ENCODE assay signal across 11 cellular contexts in the genomic region with DNA sequence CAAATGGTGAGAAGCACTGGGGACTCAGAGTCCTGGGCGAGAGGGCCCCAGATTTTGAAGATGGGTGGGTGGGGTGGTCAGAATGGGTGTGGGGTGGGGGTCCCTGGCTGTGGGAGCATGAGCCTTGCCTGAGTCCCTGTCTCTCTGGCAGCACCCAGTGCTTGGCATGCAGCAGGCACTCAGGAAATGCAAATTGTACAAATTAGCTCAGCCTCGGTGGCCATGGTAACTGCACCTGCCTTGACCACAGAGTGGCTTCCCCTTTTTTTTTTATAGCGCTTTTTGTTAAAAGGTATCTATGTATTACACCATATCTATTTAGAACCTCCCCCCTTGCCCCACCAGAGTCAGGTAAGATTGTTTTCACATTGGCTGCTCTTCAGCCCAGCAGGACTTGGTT. TPM values are rescaled to one million over a fixed set of nuclear protein-coding genes. Genes with fewer than 3 reads are reported as not detected.
DNase-seq lines count a peak whose midpoint lies in the region; ATAC-seq, FAIRE-seq and TF ChIP-seq lines count a peak whose summit lies in the region.
"Had no signal": no experiment of that assay in that cellular context is flagged by ENCODE, and none has a peak within 500 bp of the region (broad histone marks: within the 10 kb centered on the region; RNA-seq: fewer than 3 reads in every experiment).

No MANE protein-coding gene starts in this region.

- 0 out of 2 replicates have a peak overlapping the region, but pooled peaks have one; percentile 2 for H2AFZ ChIP-seq in KMS-11 (ENCODE audit: low read depth)

- H3K79me2 ChIP-seq in KMS-11 (ENCODE audit: insufficient read depth, low read depth), result no peaks in the 10 kb centered on the region

- ATAC-seq in HG02588 (IDR thresholded peaks at IDR 0.05; ENCODE audit: unreplicated experiment), result peak; percentile 90
- ATAC-seq in activated T-cell treated with anti-CD3 and anti-CD28 coated beads, Interleukin-2, amount 50 U/mL, for 4 hours, result no peak
- ATAC-seq in activated T-helper 17 cell treated with anti-CD3 and anti-CD28 coated beads, Interleukin-2, amount 50 U/mL, for 72 hours (replicated peaks), result no peak
- ATAC-seq: left colon had no signal

- peaks cover 7% of the 10 kb centered on the region for H3K4me1 Mint-ChIP-seq in activated T-cell treated with anti-CD3 and anti-CD28 coated beads, Interleukin-2, amount 50 U/mL, for 4 hours (ENCODE audit: low read depth)
- H3K4me1 Mint-ChIP-seq in activated T-helper 17 cell treated with anti-CD3 and anti-CD28 coated beads, Interleukin-2, amount 50 U/mL, for 72 hours, result no peaks in the 10 kb centered on the region

- H3K4me3 Mint-ChIP-seq in activated T-cell treated with anti-CD3 and anti-CD28 coated beads, Interleukin-2, amount 50 U/mL, for 4 hours, result no peak overlapping the region
- H3K4me3 Mint-ChIP-seq in activated T-helper 17 cell treated with anti-CD3 and anti-CD28 coated beads, Interleukin-2, amount 50 U/mL, for 72 hours, result no peak overlapping the region

- no peaks in the 10 kb centered on the region for H3K36me3 Mint-ChIP-seq in activated T-cell treated with anti-CD3 and anti-CD28 coated beads, Interleukin-2, amount 50 U/mL, for 4 hours (ENCODE audit: insufficient read depth)
- H3K36me3 Mint-ChIP-seq in activated T-helper 17 cell treated with anti-CD3 and anti-CD28 coated beads, Interleukin-2, amount 50 U/mL, for 72 hours (ENCODE audit: low read depth), result no peaks in the 10 kb centered on the region

- no peaks in the 10 kb centered on the region for H3K9me3 Mint-ChIP-seq in activated T-cell treated with anti-CD3 and anti-CD28 coated beads, Interleukin-2, amount 50 U/mL, for 4 hours
- H3K9me3 Mint-ChIP-seq in activated T-helper 17 cell treated with anti-CD3 and anti-CD28 coated beads, Interleukin-2, amount 50 U/mL, for 72 hours, result no peaks in the 10 kb centered on the region

- H3K9ac ChIP-seq in KMS-11, result no peak overlapping the region
- no peak overlapping the region for H3K9ac ChIP-seq in kidney (ENCODE audit: low read length in 2 of 2)

- H3K4me3 ChIP-seq in KMS-11 (IDR thresholded peaks at IDR 0.05; ENCODE audit: insufficient read depth, low read depth, low read length) (no peak overlapping the region), kidney (ENCODE audit: low read length in 2 of 2) (no peak overlapping the region)
- H3K4me3 ChIP-seq: cardiac muscle cell had no signal

- H3K27me3 Mint-ChIP-seq in activated T-cell treated with anti-CD3 and anti-CD28 coated beads, Interleukin-2, amount 50 U/mL, for 4 hours (ENCODE audit: low read depth), result peaks cover 47% of the 10 kb centered on the region
- peaks cover 37% of the 10 kb centered on the region for H3K27me3 Mint-ChIP-seq in activated T-helper 17 cell treated with anti-CD3 and anti-CD28 coated beads, Interleukin-2, amount 50 U/mL, for 72 hours

- peaks cover 16% of the 10 kb centered on the region for H3K4me1 ChIP-seq in KMS-11 (ENCODE audit: low read depth, poor library complexity, severe bottlenecking)
- no peaks in the 10 kb centered on the region for H3K4me1 ChIP-seq in kidney (ENCODE audit: control insufficient read depth in 1 of 2, insufficient read depth in 1 of 2, low read depth in 1 of 2, low read length in 2 of 2)

- H3K9me3 ChIP-seq in kidney (ENCODE audit: control insufficient read depth in 1 of 2, low read length in 2 of 2), result no peaks in the 10 kb centered on the region

- intact Hi-C loops in kidney (cut with DNase I), result no loop called here

- H3K4me2 ChIP-seq in KMS-11, result peak overlapping the region; percentile 47

- no peaks in the 10 kb centered on the region for H4K20me1 ChIP-seq in KMS-11 (ENCODE audit: insufficient read depth)

- H3K27ac ChIP-seq in KMS-11 (no peak overlapping the region), kidney (ENCODE audit: low read depth in 2 of 2, low read length in 2 of 2) (no peak overlapping the region)
- H3K27ac ChIP-seq: 22Rv1, cardiac muscle cell had no signal

- H3K27ac Mint-ChIP-seq in activated T-helper 17 cell treated with anti-CD3 and anti-CD28 coated beads, Interleukin-2, amount 50 U/mL, for 72 hours, result no peak overlapping the region

- TF ChIP-seq CTCF in KMS-11 (conservative IDR thresholded peaks at IDR 0.05; ENCODE audit: low read depth, low read length), result no peak
- no peak for TF ChIP-seq CTCF in kidney (IDR thresholded peaks at IDR 0.05; ENCODE audit: borderline replicate concordance, extremely low read depth, insufficient read depth)

- no peaks in the 10 kb centered on the region for H3K36me3 ChIP-seq in KMS-11 (ENCODE audit: insufficient read depth)
- no peaks in the 10 kb centered on the region for H3K36me3 ChIP-seq in kidney (ENCODE audit: control insufficient read depth in 1 of 2, insufficient read depth in 2 of 2, low read length in 2 of 2)
- H3K36me3 ChIP-seq: cardiac muscle cell had no signal

- no peaks in the 10 kb centered on the region for H3K27me3 ChIP-seq in KMS-11 (ENCODE audit: insufficient read depth, low read depth)

- no peak for FAIRE-seq in kidney (lab: Jason Lieb, UNC)

- peak; percentile 16 for DNase-seq in DMS 273 (lab: John Stamatoyannopoulos, UW; ENCODE audit: unreplicated experiment)
- no peak for DNase-seq in DMS 273 treated with DMSO at 0.1 percent for 48 hours (lab: John Stamatoyannopoulos, UW)
- peak; percentile 28 for DNase-seq in kidney
- no peak for DNase-seq in Ammon's horn (ENCODE audit: low spot score)
- no peak for DNase-seq in activated T-cell treated with anti-CD3 and anti-CD28 coated beads, Interleukin-2, amount 50 U/mL, for 4 hours

RNA-seq across cellular contexts. Expression of a gene that starts 19.2 kb away (rescaled TPM):
- total RNA-seq in kidney, result not detected
- polyA plus RNA-seq in kidney (ENCODE audit: insufficient read depth, low read depth, low replicate concordance), result not detected
- under 1 TPM in 2 of 3 donors, not detected in 1; 0.37 to 0.43 TPM for total RNA-seq in activated T-cell treated with anti-CD3 and anti-CD28 coated beads, Interleukin-2, amount 50 U/mL, for 4 hours
- not detected for total RNA-seq in activated T-helper 17 cell treated with anti-CD3 and anti-CD28 coated beads, Interleukin-2, amount 50 U/mL, for 72 hours
- total RNA-seq: cardiac muscle cell had no signal

Comparison
In these comparisons a context has a peak if more than half of its experiments do, and no peak if none do; other contexts are left out.
1. DNase-seq: peak in DMS 273 (single experiment) and kidney (single experiment); none in DMS 273 treated with DMSO at 0.1 percent for 48 hours (single experiment), Ammon's horn (single experiment) and activated T-cell treated with anti-CD3 and anti-CD28 coated beads, Interleukin-2, amount 50 U/mL, for 4 hours (single experiment).